Comparison of ENCODE assay signal across 1 cellular context in the genomic region with DNA sequence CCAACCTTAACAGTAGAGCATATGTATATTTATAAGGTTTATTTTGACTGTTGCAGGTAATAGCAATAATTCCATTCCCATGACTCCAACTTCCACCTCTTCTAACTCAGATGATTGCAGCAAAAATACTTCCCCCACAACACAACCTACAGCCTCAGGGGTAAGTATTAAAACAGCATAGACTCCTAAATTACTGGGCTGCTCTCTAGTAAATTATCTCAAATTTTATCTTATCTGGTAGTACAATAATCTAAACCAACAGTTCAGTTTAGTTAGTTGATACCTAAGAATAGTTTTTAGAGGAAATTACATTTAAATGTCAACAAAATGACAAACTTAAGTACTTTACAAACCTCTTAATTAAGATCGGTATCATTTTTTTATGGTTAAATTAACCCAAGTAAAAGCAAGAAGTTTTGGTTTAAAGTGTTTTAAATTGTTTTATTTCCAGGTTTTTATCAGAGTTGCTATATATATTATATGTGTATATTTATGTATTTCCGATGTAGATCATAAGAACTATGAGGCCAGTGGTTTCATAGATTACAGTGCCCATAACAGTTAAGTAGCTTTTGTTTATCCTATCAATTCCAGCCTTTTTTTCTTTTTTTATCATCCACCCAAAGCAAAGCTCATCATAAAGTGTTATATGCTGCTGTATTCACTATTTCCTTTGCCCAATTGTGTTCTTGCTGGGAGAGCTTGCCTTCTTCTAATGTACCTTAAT.
TF ChIP-seq lines count a peak whose summit lies in the region.

No MANE protein-coding gene starts in this region.

TF ChIP-seq in IMR-90, 13 proteins besides CTCF, POLR2A, EP300 and RAD21:
- TF ChIP-seq MXI1 (IDR thresholded peaks at IDR 0.05; ENCODE audit: borderline replicate concordance, low read depth, low read length) (no peak), CHD1 (IDR thresholded peaks at IDR 0.05; ENCODE audit: low read depth, low read length) (no peak), MAZ (IDR thresholded peaks at IDR 0.05; ENCODE audit: borderline replicate concordance, low read depth, low read length) (no peak), NFE2L2 (IDR thresholded peaks at IDR 0.05; ENCODE audit: low read depth, low read length) (no peak), BHLHE40 (IDR thresholded peaks at IDR 0.05; ENCODE audit: low read depth, low read length) (no peak), RCOR1 (IDR thresholded peaks at IDR 0.05; ENCODE audit: insufficient replicate concordance, low read length) (no peak), SMC3 (IDR thresholded peaks at IDR 0.05; ENCODE audit: low read depth, low read length) (no peak), FOS (IDR thresholded peaks at IDR 0.05; ENCODE audit: low read depth, low read length) (no peak)
